In the genomic region with DNA sequence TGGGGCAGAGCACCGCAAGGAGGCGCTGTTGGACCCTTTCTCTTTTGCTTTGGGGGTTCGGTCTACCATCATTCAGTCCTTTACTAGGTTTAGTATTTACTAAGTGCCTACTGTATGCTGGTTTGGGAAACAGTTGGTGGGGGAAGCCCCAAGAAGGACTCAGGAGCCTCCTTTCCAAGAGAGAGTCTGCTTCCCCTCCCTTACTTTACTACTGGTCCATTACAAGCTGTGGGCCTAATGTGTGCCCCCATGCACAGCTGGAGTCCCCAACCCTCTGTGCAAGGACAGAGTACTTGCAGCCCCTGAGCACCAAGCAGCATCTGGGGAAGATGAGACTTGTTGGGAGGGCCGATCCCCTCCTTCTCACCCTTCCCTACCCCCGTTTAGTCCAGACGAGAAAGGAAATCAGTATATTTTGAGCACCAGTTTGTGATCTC, we compare ENCODE assay signal across 9 cellular contexts. TPM values are rescaled to one million over a fixed set of nuclear protein-coding genes. Genes with fewer than 3 reads are reported as not detected.
DNase-seq lines count a peak whose midpoint lies in the region; ATAC-seq and TF ChIP-seq lines count a peak whose summit lies in the region.
"Had no signal": no experiment of that assay in that cellular context is flagged by ENCODE, and none has a peak within 500 bp of the region (broad histone marks: within the 10 kb centered on the region; RNA-seq: fewer than 3 reads in every experiment).

No MANE protein-coding gene starts in this region.

- no peak for TF ChIP-seq POLR2A in GM18505 (IDR thresholded peaks at IDR 0.05; ENCODE audit: borderline replicate concordance, extremely low read depth, insufficient read depth, insufficient read length)

- H3K27ac ChIP-seq in angular gyrus (ENCODE audit: low read depth, low read length): peak overlapping the region; percentile 57

- DNase-seq in A172 (ENCODE audit: low spot score) (peak; percentile 67), RKO (ENCODE audit: low spot score) (peak; percentile 77), inferior parietal cortex (ENCODE audit: extremely low spot score) (peak; percentile 85), NCI-H510A (lab: John Stamatoyannopoulos, UW) (no peak)
- DNase-seq in stimulated activated CD4-positive, alpha-beta T cell treated with anti-CD3 and anti-CD28 coated beads, Interleukin-1b, Interleukin-23, amount 100 ng/mL, for 1 hour (ENCODE audit: low read depth in 2 of 2): peak; percentile 66 to 87

- ATAC-seq in GM18505 (IDR thresholded peaks at IDR 0.05; ENCODE audit: unreplicated experiment) (peak; percentile 7), HG03135 (IDR thresholded peaks at IDR 0.05; ENCODE audit: unreplicated experiment) (peak; percentile 2)

RNA-seq across cellular contexts. Expression of a gene that starts 0.9 kb away (rescaled TPM):
- total RNA-seq in A172 (2014; rRNA removed; shearing (Covaris generic)): 52.5 and 69.6 TPM in 2 replicates

RNA-seq across cellular contexts. Expression of a gene that starts 29.1 kb away (rescaled TPM):
- 0.74 and 4.8 TPM in 2 replicates for total RNA-seq in A172 (2014; rRNA removed; shearing (Covaris generic))

RNA-seq across cellular contexts. Expression of a gene that starts 31.0 kb away (rescaled TPM):
- total RNA-seq in A172 (2014; rRNA removed; shearing (Covaris generic)): not detected in 2 replicates
- total RNA-seq: M059J had no signal

RNA-seq across cellular contexts. Expression of a gene that starts 37.8 kb away (rescaled TPM):
- total RNA-seq in A172 (2014; rRNA removed; shearing (Covaris generic)): 59.7 and 95.9 TPM in 2 replicates

RNA-seq across cellular contexts. Expression of a gene that starts 52.8 kb away (rescaled TPM):
- 3.4 and 5.2 TPM in 2 replicates for total RNA-seq in A172 (2014; rRNA removed; shearing (Covaris generic))
